Comparison of ENCODE assay signal across 11 cellular contexts in genomic region chr7:2116086-2116810, GRCh38.
A peak's percentile ranks its signal among the peaks of the same experiment; 100 is the strongest.
DNase-seq lines count a peak whose midpoint lies in the region; ATAC-seq and TF ChIP-seq lines count a peak whose summit lies in the region.
"Had no signal": no experiment of that assay in that cellular context is flagged by ENCODE, and none has a peak within 500 bp of the region (broad histone marks: within the 10 kb centered on the region; RNA-seq: fewer than 3 reads in every experiment).

No MANE protein-coding gene starts in this region.

- peak overlapping the region; percentile 4 for H3K14ac ChIP-seq in neuronal stem cell (ENCODE audit: low read length)

- H3K27ac Mint-ChIP-seq in endodermal cell: peak overlapping the region; percentile 30
- no peak overlapping the region for H3K27ac Mint-ChIP-seq in stimulated activated naive CD8-positive, alpha-beta T cell treated with anti-CD3 and anti-CD28 coated beads, Interleukin-15, amount 100 ng/mL, for 72 hours
- H3K27ac Mint-ChIP-seq: activated CD4-positive, alpha-beta T cell treated with anti-CD3 and anti-CD28 coated beads, Interleukin-2, amount 10 ng/mL, durations not matched to agents 24 days and 14 days had no signal

- H3K27me3 ChIP-seq in DND-41 (ENCODE audit: insufficient read depth, low read length, poor library complexity) (no peaks in the 10 kb centered on the region), endodermal cell (ENCODE audit: control insufficient read depth, insufficient read depth, low read length, poor library complexity, severe bottlenecking) (no peaks in the 10 kb centered on the region), neuronal stem cell (ENCODE audit: control insufficient read depth in 3 of 3, insufficient read depth in 3 of 3, low read depth in 1 of 3, low read length in 3 of 3) (no peaks in the 10 kb centered on the region)

- H4K91ac ChIP-seq in neuronal stem cell (ENCODE audit: low read depth, low read length, poor library complexity): no peak overlapping the region

- no peak overlapping the region for H2AK5ac ChIP-seq in neuronal stem cell (ENCODE audit: low read depth, low read length)

- no peaks in the 10 kb centered on the region for H3K27me3 Mint-ChIP-seq in endodermal cell (ENCODE audit: insufficient read depth)
- H3K27me3 Mint-ChIP-seq in stimulated activated naive CD8-positive, alpha-beta T cell treated with anti-CD3 and anti-CD28 coated beads, Interleukin-15, amount 100 ng/mL, for 72 hours: no peaks in the 10 kb centered on the region
- H3K27me3 Mint-ChIP-seq: activated CD4-positive, alpha-beta T cell treated with anti-CD3 and anti-CD28 coated beads, Interleukin-2, amount 10 ng/mL, durations not matched to agents 24 days and 14 days had no signal

- H2BK5ac ChIP-seq in neuronal stem cell (ENCODE audit: low read length): no peak overlapping the region

- H3K4me1 ChIP-seq in DND-41 (ENCODE audit: insufficient read depth, low read length) (no peaks in the 10 kb centered on the region), endodermal cell (ENCODE audit: control insufficient read depth, insufficient read depth, low read length) (no peaks in the 10 kb centered on the region), neuronal stem cell (ENCODE audit: control insufficient read depth in 2 of 2, insufficient read depth in 1 of 2, low read depth in 1 of 2, low read length in 2 of 2) (peaks cover 8 to 9% of the 10 kb centered on the region in 2 donors)

- no peak overlapping the region for H3K4me3 Mint-ChIP-seq in endodermal cell
- H3K4me3 Mint-ChIP-seq in stimulated activated naive CD8-positive, alpha-beta T cell treated with anti-CD3 and anti-CD28 coated beads, Interleukin-15, amount 100 ng/mL, for 72 hours: no peak overlapping the region
- H3K4me3 Mint-ChIP-seq: activated CD4-positive, alpha-beta T cell treated with anti-CD3 and anti-CD28 coated beads, Interleukin-2, amount 10 ng/mL, durations not matched to agents 24 days and 14 days had no signal

- peaks cover 29% of the 10 kb centered on the region for H3K36me3 ChIP-seq in DND-41 (ENCODE audit: insufficient read depth, low read length)
- H3K36me3 ChIP-seq in endodermal cell (ENCODE audit: control insufficient read depth, insufficient read depth, low read length): peaks cover 13% of the 10 kb centered on the region
- peaks cover 0 to 10% of the 10 kb centered on the region in 2 donors for H3K36me3 ChIP-seq in neuronal stem cell (replicated peaks in 1 of 2; ENCODE audit: control insufficient read depth in 2 of 2, insufficient read depth in 2 of 2, low read length in 2 of 2)

- no peak overlapping the region for H3K4me2 ChIP-seq in DND-41 (ENCODE audit: insufficient read depth, low read length)
- H3K4me2 ChIP-seq in neuronal stem cell (ENCODE audit: insufficient read depth, low read length, poor library complexity, severe bottlenecking): no peak overlapping the region

- TF ChIP-seq CTCF in DND-41 (IDR thresholded peaks at IDR 0.05; ENCODE audit: borderline replicate concordance, extremely low read depth, low read length, poor library complexity, severe bottlenecking) (no peak), endodermal cell (conservative IDR thresholded peaks at IDR 0.05) (no peak), GM13976 (IDR thresholded peaks at IDR 0.05; ENCODE audit: borderline replicate concordance, control extremely low read depth, extremely low read depth, insufficient read depth, missing control alignments) (no peak)

- H2BK120ac ChIP-seq in neuronal stem cell (ENCODE audit: low read depth, low read length): peak overlapping the region; percentile 30

- no peak overlapping the region for H3K4ac ChIP-seq in neuronal stem cell (ENCODE audit: low read length)

- DNase-seq in DND-41 (no peak), NCI-H510A (lab: John Stamatoyannopoulos, UW) (peak; percentile 68), endodermal cell (no peak), neuronal stem cell (ENCODE audit: low spot score) (no peak), GM13976 (ENCODE audit: low spot score) (no peak), NCI-H748 (lab: John Stamatoyannopoulos, UW; ENCODE audit: unreplicated experiment) (no peak)
- no peak for DNase-seq in stimulated activated naive CD8-positive, alpha-beta T cell treated with anti-CD3 and anti-CD28 coated beads, Interleukin-15, amount 100 ng/mL, for 72 hours
- DNase-seq: activated CD4-positive, alpha-beta T cell treated with anti-CD3 and anti-CD28 coated beads, Interleukin-2, amount 10 ng/mL, durations not matched to agents 24 days and 14 days; Caco-2 had no signal

- 92 to 95% methylated on average over 17 to 20 of the region's 20 CpGs for WGBS in endodermal cell (ENCODE audit: insufficient coverage in 1 of 2, insufficient read length in 1 of 2), 2 experiments
- no CpG with 5 or more reads among the region's 20 CpGs for WGBS in neuronal stem cell (ENCODE audit: extremely low coverage in 2 of 2, insufficient read length in 2 of 2, insufficient replicate concordance in 1 of 2), 2 donors

- no peak overlapping the region for H2BK12ac ChIP-seq in neuronal stem cell (ENCODE audit: low read length)

- H3K79me2 ChIP-seq in DND-41 (ENCODE audit: insufficient read depth, low read length): peaks cover 3% of the 10 kb centered on the region; the same call in 1 of the 2 replicates

- H3K9me3 Mint-ChIP-seq in endodermal cell: no peaks in the 10 kb centered on the region
- peaks cover 0 to 4% of the 10 kb centered on the region in 2 donors for H3K9me3 Mint-ChIP-seq in stimulated activated naive CD8-positive, alpha-beta T cell treated with anti-CD3 and anti-CD28 coated beads, Interleukin-15, amount 100 ng/mL, for 72 hours
- H3K9me3 Mint-ChIP-seq: activated CD4-positive, alpha-beta T cell treated with anti-CD3 and anti-CD28 coated beads, Interleukin-2, amount 10 ng/mL, durations not matched to agents 24 days and 14 days had no signal

- H3K9me3 ChIP-seq in DND-41 (ENCODE audit: insufficient read depth, low read length, severe bottlenecking) (no peaks in the 10 kb centered on the region), endodermal cell (ENCODE audit: control insufficient read depth, low read length) (no peaks in the 10 kb centered on the region), neuronal stem cell (replicated peaks in 1 of 2; ENCODE audit: control insufficient read depth in 2 of 2, insufficient read depth in 1 of 2, low read depth in 1 of 2, low read length in 2 of 2) (peaks cover 0 to 2% of the 10 kb centered on the region in 2 donors)
- H3K9me3 ChIP-seq: Caco-2 had no signal

- H3K9ac ChIP-seq in DND-41 (ENCODE audit: low read depth, low read length) (no peak overlapping the region), endodermal cell (ENCODE audit: extremely low read depth, low read length, poor library complexity, severe bottlenecking) (no peak overlapping the region), neuronal stem cell (ENCODE audit: low read depth, low read length, poor library complexity) (no peak overlapping the region)

- H3K36me3 Mint-ChIP-seq in endodermal cell (ENCODE audit: low read depth): peaks cover 15% of the 10 kb centered on the region

- H2BK15ac ChIP-seq in neuronal stem cell (ENCODE audit: low read length): peak overlapping the region; percentile 30

- H3K27ac ChIP-seq in DND-41 (ENCODE audit: low read length) (0 out of 2 replicates have a peak overlapping the region, but pooled peaks have one; percentile 42), endodermal cell (ENCODE audit: low read depth, low read length) (no peak overlapping the region), neuronal stem cell (replicated peaks; ENCODE audit: low read length) (no peak overlapping the region)

- H3K4me3 ChIP-seq in DND-41 (ENCODE audit: low read depth in 1 of 2, low read length in 2 of 2): no peak overlapping the region
- H3K4me3 ChIP-seq in endodermal cell (ENCODE audit: low read length): no peak overlapping the region
- peak overlapping the region in 1 of 2 donors; percentile 45 for H3K4me3 ChIP-seq in neuronal stem cell (ENCODE audit: low read length in 2 of 2)
- H3K4me3 ChIP-seq: K562 had no signal

- no peak overlapping the region for H3K23ac ChIP-seq in neuronal stem cell (ENCODE audit: low read depth, low read length, poor library complexity)

- peaks cover 13% of the 10 kb centered on the region for H3K79me1 ChIP-seq in neuronal stem cell (ENCODE audit: low read depth, low read length)

- in situ Hi-C loops in GM13976 (cut with MboI; ENCODE audit: low sequenced_read_pairs, unreplicated experiment): no loop called here

- H4K20me1 ChIP-seq in DND-41 (ENCODE audit: insufficient read depth, low read length): peaks cover 31% of the 10 kb centered on the region

- no peaks in the 10 kb centered on the region for H3K4me1 Mint-ChIP-seq in endodermal cell
- peaks cover 66% of the 10 kb centered on the region for H3K4me1 Mint-ChIP-seq in stimulated activated naive CD8-positive, alpha-beta T cell treated with anti-CD3 and anti-CD28 coated beads, Interleukin-15, amount 100 ng/mL, for 72 hours

- H2AFZ ChIP-seq in DND-41 (ENCODE audit: low read depth, low read length): no peak overlapping the region
- no peak overlapping the region for H2AFZ ChIP-seq in neuronal stem cell (ENCODE audit: low read length)

- ATAC-seq in DND-41 (ENCODE audit: insufficient read depth, low read depth): no peak
- no peak for ATAC-seq in GM19452 (IDR thresholded peaks at IDR 0.05; ENCODE audit: unreplicated experiment)
- no peak for ATAC-seq in stimulated activated naive CD8-positive, alpha-beta T cell treated with anti-CD3 and anti-CD28 coated beads, Interleukin-15, amount 100 ng/mL, for 72 hours
- ATAC-seq: K562 had no signal

- H3K18ac ChIP-seq in neuronal stem cell (ENCODE audit: low read length): peak overlapping the region; percentile 73

- H4K8ac ChIP-seq in neuronal stem cell (ENCODE audit: low read depth, low read length): no peak overlapping the region
